Comparison of ENCODE assay signal across 23 cellular contexts in genomic region chr11:126424471-126425039, GRCh38.
A peak's percentile ranks its signal among the peaks of the same experiment; 100 is the strongest.
DNase-seq lines count a peak whose midpoint lies in the region; ATAC-seq, FAIRE-seq and TF ChIP-seq lines count a peak whose summit lies in the region.
"Had no signal": no experiment of that assay in that cellular context is flagged by ENCODE, and none has a peak within 500 bp of the region (broad histone marks: within the 10 kb centered on the region; RNA-seq: fewer than 3 reads in every experiment).

No MANE protein-coding gene starts in this region.

- peak overlapping the region; percentile 63; the same call in 1 of the 2 replicates for H2BK12ac ChIP-seq in H1 (ENCODE audit: low read depth, low read length)

- H4K5ac ChIP-seq in H1 (ENCODE audit: insufficient read length, low read depth, low read length), result no peak overlapping the region

- H3K14ac ChIP-seq in H1 (ENCODE audit: insufficient read length), result no peak overlapping the region

- TF ChIP-seq CTCF in Panc1 (IDR thresholded peaks at IDR 0.05) (no peak), H1 (IDR thresholded peaks at IDR 0.05; ENCODE audit: control extremely low read depth in 1 of 3, insufficient read depth in 1 of 3, low read depth in 1 of 3, low read length in 3 of 3) (peak in 1 of 3 experiments; percentile 10; a peak in 1 of 4 replicates), testis (IDR thresholded peaks at IDR 0.05) (no peak)

- peak; percentile 10; the same call in 1 of the 2 replicates for ATAC-seq in Panc1
- no peak for ATAC-seq in HG03095 (IDR thresholded peaks at IDR 0.05; ENCODE audit: unreplicated experiment)
- ATAC-seq in GM18868 (IDR thresholded peaks at IDR 0.05; ENCODE audit: unreplicated experiment), result no peak
- no peak for ATAC-seq in esophagus mucosa
- ATAC-seq: GM12878, Right ventricle myocardium inferior had no signal

- no TSS peak for BruUV-seq in Panc1 (replicated peaks; lab: Mats Ljungman, UMichigan)

- H3K56ac ChIP-seq in H1 (replicated peaks; ENCODE audit: insufficient read length, low read depth, low read length), result no peak overlapping the region

- H2AFZ ChIP-seq in H1 (ENCODE audit: low read length), result no peak overlapping the region
- H2AFZ ChIP-seq: GM23248 had no signal

- H4K20me1 ChIP-seq in H1 (replicated peaks in 1 of 2; ENCODE audit: control insufficient read depth in 1 of 2, insufficient read depth in 2 of 2, low read length in 2 of 2), result no peaks in the 10 kb centered on the region

- no peak for TF ChIP-seq EP300 in H1 (IDR thresholded peaks at IDR 0.05; ENCODE audit: borderline replicate concordance in 1 of 2, low read depth in 2 of 2, low read length in 2 of 2)

- H3K4me3 ChIP-seq in Panc1 (ENCODE audit: low read depth in 2 of 2, low read length in 2 of 2) (no peak overlapping the region), H1 (ENCODE audit: extremely low read depth in 1 of 4, insufficient read depth in 2 of 4, low read depth in 3 of 4, low read length in 4 of 4) (no peak overlapping the region), mucosa of rectum (ENCODE audit: low read length in 2 of 2) (no peak overlapping the region), testis (no peak overlapping the region)
- H3K4me3 ChIP-seq: GM12878, GM23248, SJSA1 had no signal

- no peak overlapping the region for H3K4me2 ChIP-seq in H1 (ENCODE audit: insufficient read depth in 1 of 2, low read depth in 2 of 2, low read length in 2 of 2)
- H3K4me2 ChIP-seq: KMS-11 had no signal

- no peak overlapping the region; the same call in 1 of the 2 replicates for H4K8ac ChIP-seq in H1 (ENCODE audit: extremely low read depth, insufficient read depth, low read length)

- H4K91ac ChIP-seq in H1 (replicated peaks; ENCODE audit: insufficient read length, low read length), result no peak overlapping the region

- no peaks in the 10 kb centered on the region for H3K79me1 ChIP-seq in H1 (ENCODE audit: low read depth, low read length)

- no peak overlapping the region for H3K18ac ChIP-seq in H1 (ENCODE audit: extremely low read depth, low read length)

- H2BK20ac ChIP-seq in H1 (ENCODE audit: low read length), result no peak overlapping the region

- H3K79me2 ChIP-seq in H1 (ENCODE audit: control insufficient read depth in 1 of 2, insufficient read depth in 2 of 2, low read length in 2 of 2), result no peaks in the 10 kb centered on the region

- no peak for DNase-seq in Panc1 (ENCODE audit: low read depth, low spot score)
- no peak for DNase-seq in H1 (ENCODE audit: low read depth in 1 of 2, low spot score in 2 of 2)
- peak; percentile 57 for DNase-seq in testis
- DNase-seq: CD4-positive, alpha-beta memory T cell; DND-41; GM23248; HCEC 1CT; IMR-90; NCI-H1092 treated with DMSO at 0.1 percent for 48 hours; NCI-H146; NCI-H2029; NCI-H2171; NCI-H524 treated with DMSO at 0.1 percent for 48 hours had no signal

- H3K9ac ChIP-seq in H1 (replicated peaks in 1 of 4; ENCODE audit: extremely low read depth in 1 of 4, low read depth in 3 of 4, low read length in 3 of 4) (no peak overlapping the region), mucosa of rectum (ENCODE audit: low read depth in 1 of 2, low read length in 2 of 2) (peak overlapping the region in 1 of 2 donors; percentile 7)
- H3K9ac ChIP-seq: GM23248, KMS-11 had no signal

- in situ Hi-C loops in Panc1 (cut with HindIII; ENCODE audit: low pct_unique_long_range_greater_than_20kb, low sequenced_read_pairs), result no loop called here

- no peak overlapping the region for H2BK120ac ChIP-seq in H1 (replicated peaks; ENCODE audit: low read depth, low read length)

- 92% methylated on average over 30 of the region's 30 CpGs; no CpG with 5 or more reads in 1 of the 2 experiments for WGBS in H1 (ENCODE audit: extremely low coverage in 1 of 2, insufficient coverage in 1 of 2, insufficient read length in 1 of 2, insufficient replicate concordance in 2 of 2, low coverage in 1 of 2, low lambda C conversion rate in 2 of 2, missing lambda C conversion rate in 1 of 2), 2 experiments
- 52 to 90% methylated on average over 15 to 30 of the region's 30 CpGs for WGBS in testis, 2 donors

- no peak overlapping the region for H2AK5ac ChIP-seq in H1 (ENCODE audit: low read depth, low read length)

- FAIRE-seq in H1 (lab: Jason Lieb, UNC), result no peak
- FAIRE-seq: GM12878, HTR-8/SVneo, RCC 7860 had no signal

- no peak overlapping the region for H3K23ac ChIP-seq in H1 (ENCODE audit: insufficient read length)

- POLR2A ChIA-PET in Panc1 (lab: Charles Lee) (interaction anchor here (0.6 kb wide), 1 partner anchor 148 kb away, joined by 5 read pairs; no protein-coding TSS in a partner anchor), H1 (lab: Charles Lee; ENCODE audit: partially characterized antibody) (interaction anchor here (1.2 kb wide), 1 partner anchor 13 kb away, joined by 4 read pairs; no protein-coding TSS in a partner anchor)

- H3K36me3 ChIP-seq in Panc1 (ENCODE audit: control insufficient read depth, insufficient read depth, low read length), result no peaks in the 10 kb centered on the region
- H3K36me3 ChIP-seq in H1 (ENCODE audit: control insufficient read depth in 2 of 4, insufficient read depth in 4 of 4, low read length in 3 of 4), result no peaks in the 10 kb centered on the region
- H3K36me3 ChIP-seq in mucosa of rectum (ENCODE audit: control insufficient read depth in 2 of 2, insufficient read depth in 2 of 2, low read length in 2 of 2), result no peaks in the 10 kb centered on the region
- H3K36me3 ChIP-seq in testis (ENCODE audit: low read depth, missing control alignments), result no peaks in the 10 kb centered on the region
- H3K36me3 ChIP-seq: SJSA1 had no signal

- no peaks in the 10 kb centered on the region for H3K4me1 ChIP-seq in Panc1 (ENCODE audit: control insufficient read depth, insufficient read depth, low read length)
- no peaks in the 10 kb centered on the region; a peak in 1 of 7 replicates for H3K4me1 ChIP-seq in H1 (replicated peaks in 1 of 4; ENCODE audit: control insufficient read depth in 3 of 4, insufficient read depth in 4 of 4, low read length in 3 of 4)
- H3K4me1 ChIP-seq in mucosa of rectum (ENCODE audit: control insufficient read depth in 2 of 2, insufficient read depth in 2 of 2, low read length in 2 of 2), result peaks cover 40 to 80% of the 10 kb centered on the region in 2 donors
- H3K4me1 ChIP-seq in testis, result peaks cover 65% of the 10 kb centered on the region

- intact Hi-C loops in Panc1 (cut with micrococcal nuclease; ENCODE audit: unreplicated experiment) (loop anchor here (10.0 kb wide), 1 partner anchor 110 kb away; no protein-coding TSS in a partner anchor), testis (cut with DNase I; ENCODE audit: low total_unique reads) (no loop called here)

- H3K27me3 ChIP-seq in Panc1 (ENCODE audit: control insufficient read depth, insufficient read depth, low read length) (no peaks in the 10 kb centered on the region), H1 (replicated peaks in 1 of 4; ENCODE audit: control insufficient read depth in 3 of 4, extremely low read depth in 1 of 4, insufficient read depth in 3 of 4, low read length in 3 of 4) (no peaks in the 10 kb centered on the region), mucosa of rectum (ENCODE audit: control insufficient read depth in 2 of 2, insufficient read depth in 2 of 2, low read length in 2 of 2) (no peaks in the 10 kb centered on the region), testis (no peaks in the 10 kb centered on the region)
- H3K27me3 ChIP-seq: SJSA1 had no signal

- no peak overlapping the region for H3K4ac ChIP-seq in H1 (replicated peaks; ENCODE audit: insufficient read length, low read depth, low read length)

- TF ChIP-seq RAD21 in H1 (IDR thresholded peaks at IDR 0.05 in 1 of 2, conservative IDR thresholded peaks at IDR 0.05 in 1 of 2; ENCODE audit: low read depth in 2 of 2, low read length in 2 of 2), result peak in 1 of 2 experiments; percentile 33; a peak in 1 of 4 replicates

- H3K9me3 ChIP-seq in Panc1 (ENCODE audit: control insufficient read depth, insufficient read depth, low read depth, low read length) (no peaks in the 10 kb centered on the region), H1 (ENCODE audit: insufficient read depth in 2 of 2, low read depth in 1 of 2, low read length in 1 of 2) (no peaks in the 10 kb centered on the region), mucosa of rectum (ENCODE audit: control insufficient read depth in 2 of 2, low read length in 2 of 2) (no peaks in the 10 kb centered on the region), testis (no peaks in the 10 kb centered on the region)
- H3K9me3 ChIP-seq: SJSA1 had no signal

- TF ChIP-seq POLR2A in H1 (IDR thresholded peaks at IDR 0.05; ENCODE audit: control extremely low read depth in 1 of 2, low read depth in 2 of 2, low read length in 2 of 2) (no peak), testis (IDR thresholded peaks at IDR 0.05) (no peak)

- H2BK5ac ChIP-seq in H1 (ENCODE audit: low read depth, low read length), result no peak overlapping the region

- H3K23me2 ChIP-seq in H1 (ENCODE audit: low read depth, low read length), result no peaks in the 10 kb centered on the region

- H2BK15ac ChIP-seq in H1 (ENCODE audit: low read length), result no peak overlapping the region

- CTCF ChIA-PET in Panc1 (lab: Charles Lee) (interaction anchor here (0.6 kb wide), 1 partner anchor 10 kb away, joined by 3 read pairs; no protein-coding TSS in a partner anchor), H1 (lab: Charles Lee; ENCODE audit: partially characterized antibody) (interaction anchor here (0.6 to 4.8 kb wide), 4 partner anchors 9 to 126 kb away, joined by 3 to 20 read pairs (median 4); no protein-coding TSS in a partner anchor)

- H3K27ac ChIP-seq in Panc1 (ENCODE audit: low read length) (no peak overlapping the region), H1 (ENCODE audit: low read depth, low read length) (no peak overlapping the region), mucosa of rectum (ENCODE audit: low read depth in 2 of 2, low read length in 2 of 2) (peak overlapping the region; percentile 61 to 93), testis (peak overlapping the region; percentile 35 to 81)
- H3K27ac ChIP-seq: GM23248, KMS-11, SJSA1 had no signal

TF ChIP-seq in H1, 55 proteins besides CTCF, POLR2A, EP300 and RAD21:
- TF ChIP-seq RFX5 (IDR thresholded peaks at IDR 0.05; ENCODE audit: borderline replicate concordance, low read depth, low read length) (no peak), KDM4A (IDR thresholded peaks at IDR 0.05; ENCODE audit: low read depth, low read length, severe bottlenecking) (no peak), BCL11A (IDR thresholded peaks at IDR 0.05; ENCODE audit: low read depth in 2 of 2, low read length in 2 of 2) (no peak), CHD2 (IDR thresholded peaks at IDR 0.05; ENCODE audit: low read length) (no peak), KDM5A (IDR thresholded peaks at IDR 0.05; ENCODE audit: low read length) (no peak), GABPA (IDR thresholded peaks at IDR 0.05; ENCODE audit: borderline replicate concordance, insufficient read depth, low read length) (no peak), SIN3A (conservative IDR thresholded peaks at IDR 0.05 in 1 of 2, IDR thresholded peaks at IDR 0.05 in 1 of 2; ENCODE audit: low read depth in 1 of 2, low read length in 2 of 2) (no peak), FOSL1 (IDR thresholded peaks at IDR 0.05; ENCODE audit: insufficient read depth, low read depth, low read length) (no peak)

Comparison
In these comparisons a context has a peak if more than half of its experiments do, and no peak if none do; other contexts are left out.
1. H3K27ac ChIP-seq: peak in mucosa of rectum (2 of 2) and testis (2 of 2); none in Panc1 (single experiment) and H1 (single experiment).